Comparison of ENCODE assay signal across 28 cellular contexts in genomic region chr6:51936536-51936935, GRCh38.
"Had no signal": no experiment of that assay in that cellular context is flagged by ENCODE, and none has a peak within 500 bp of the region (broad histone marks: within the 10 kb centered on the region; RNA-seq: fewer than 3 reads in every experiment).

No MANE protein-coding gene starts in this region.

- H3K4me3 Mint-ChIP-seq: activated B cell treated with CpG ODN at 0.5 μM for 24 hours; activated CD4-positive, alpha-beta T cell treated with anti-CD3 and anti-CD28 coated beads, Interleukin-2, amount 10 ng/mL, durations not matched to agents 24 days and 14 days; activated CD8-positive, alpha-beta memory T cell treated with anti-CD3 and anti-CD28 coated beads, Interleukin-2, amount 10 ng/mL, durations not matched to agents 7 days and 5 days; activated naive CD8-positive, alpha-beta T cell treated with anti-CD3 and anti-CD28 coated beads, Interleukin-2, amount 50 U/mL, for 24 hours; activated T-cell treated with anti-CD3 and anti-CD28 coated beads, Interleukin-2, amount 50 U/mL, for 24 hours; activated T-helper 1 cell treated with anti-CD3 and anti-CD28 coated beads, Interleukin-12 subunit alpha, Interleukin-12 subunit beta, Interleukin-2, Interleukin-4 antibody, amounts not matched to agents 30 ng/mL and 10 ng/mL and 1 ng/mL, durations not matched to agents 14 hours and 24 hours and 36 hours; T-helper 1 cell treated with Interleukin-12 subunit alpha and Interleukin-12 subunit beta and Interleukin-4 antibody, amounts not matched to agents 30 μg/mL and 1 μg/mL, for 36 hours had no signal

- H3K27ac Mint-ChIP-seq: activated B cell treated with CpG ODN at 0.5 μM for 24 hours; activated CD4-positive, alpha-beta T cell treated with anti-CD3 and anti-CD28 coated beads, Interleukin-2, amount 10 ng/mL, durations not matched to agents 24 days and 14 days; activated CD8-positive, alpha-beta memory T cell treated with anti-CD3 and anti-CD28 coated beads, Interleukin-2, amount 10 ng/mL, durations not matched to agents 7 days and 5 days; activated naive CD4-positive, alpha-beta T cell treated with anti-CD3 and anti-CD28 coated beads, Interleukin-2, amount 50 U/mL, for 72 hours; activated naive CD8-positive, alpha-beta T cell treated with anti-CD3 and anti-CD28 coated beads, Interleukin-2, amount 50 U/mL, for 24 hours; activated T-cell treated with anti-CD3 and anti-CD28 coated beads, Interleukin-2, amount 50 U/mL, for 24 hours; activated T-helper 1 cell treated with anti-CD3 and anti-CD28 coated beads, Interleukin-12 subunit alpha, Interleukin-12 subunit beta, Interleukin-2, Interleukin-4 antibody, amounts not matched to agents 30 ng/mL and 10 ng/mL and 1 ng/mL, durations not matched to agents 14 hours and 24 hours and 36 hours; T-helper 1 cell treated with Interleukin-12 subunit alpha and Interleukin-12 subunit beta and Interleukin-4 antibody, amounts not matched to agents 30 μg/mL and 1 μg/mL, for 36 hours had no signal

- H3K9me3 ChIP-seq: SJCRH30 had no signal

- H3K4me3 ChIP-seq: cardiac muscle cell, SJCRH30 had no signal

- ATAC-seq: activated CD8-positive, alpha-beta memory T cell treated with anti-CD3 and anti-CD28 coated beads, Interleukin-2, amount 10 ng/mL, durations not matched to agents 7 days and 5 days; activated naive CD4-positive, alpha-beta T cell treated with anti-CD3 and anti-CD28 coated beads, Interleukin-2, amount 50 U/mL, for 72 hours; activated naive CD8-positive, alpha-beta T cell treated with anti-CD3 and anti-CD28 coated beads, Interleukin-2, amount 50 U/mL, for 24 hours; Panc1; Right ventricle myocardium inferior; SK-N-SH treated with all-trans-retinoic acid at 6 μM for 48 hours had no signal

- H3K9me3 Mint-ChIP-seq: activated B cell treated with CpG ODN at 0.5 μM for 24 hours; activated CD4-positive, alpha-beta T cell treated with anti-CD3 and anti-CD28 coated beads, Interleukin-2, amount 10 ng/mL, durations not matched to agents 24 days and 14 days; activated naive CD4-positive, alpha-beta T cell treated with anti-CD3 and anti-CD28 coated beads, Interleukin-2, amount 50 U/mL, for 72 hours; activated naive CD8-positive, alpha-beta T cell treated with anti-CD3 and anti-CD28 coated beads, Interleukin-2, amount 50 U/mL, for 24 hours; activated T-cell treated with anti-CD3 and anti-CD28 coated beads, Interleukin-2, amount 50 U/mL, for 24 hours; activated T-helper 1 cell treated with anti-CD3 and anti-CD28 coated beads, Interleukin-12 subunit alpha, Interleukin-12 subunit beta, Interleukin-2, Interleukin-4 antibody, amounts not matched to agents 30 ng/mL and 10 ng/mL and 1 ng/mL, durations not matched to agents 14 hours and 24 hours and 36 hours; T-helper 1 cell treated with Interleukin-12 subunit alpha and Interleukin-12 subunit beta and Interleukin-4 antibody, amounts not matched to agents 30 μg/mL and 1 μg/mL, for 36 hours had no signal

- DNase-seq: activated B cell treated with CpG ODN at 0.5 μM for 24 hours; activated CD4-positive, alpha-beta T cell treated with anti-CD3 and anti-CD28 coated beads for 1 hour; activated CD4-positive, alpha-beta T cell treated with anti-CD3 and anti-CD28 coated beads, Interleukin-2, amount 10 ng/mL, durations not matched to agents 24 days and 14 days; activated CD4-positive, alpha-beta T cell treated with anti-CD3 and anti-CD28 coated beads, Interleukin-2, amount 50 U/mL, for 48 hours; activated CD8-positive, alpha-beta memory T cell treated with anti-CD3 and anti-CD28 coated beads, Interleukin-2, amount 10 ng/mL, durations not matched to agents 7 days and 5 days; activated effector memory CD4-positive, alpha-beta T cell treated with anti-CD3 and anti-CD28 coated beads, Interleukin-2, amount 50 U/mL, for 16 hours; activated naive CD4-positive, alpha-beta T cell treated with Interleukin-2 at 50 U/mL for 16 hours; activated naive CD8-positive, alpha-beta T cell treated with anti-CD3 and anti-CD28 coated beads, Interleukin-2, amount 50 U/mL, for 24 hours; activated T-cell treated with anti-CD3 and anti-CD28 coated beads, Interleukin-2, amount 50 U/mL, for 24 hours; brain microvascular endothelial cell; NCI-H1092; NCI-H1417; NCI-H1930; NCI-H2171 treated with DMSO at 0.1 percent for 48 hours; NCI-H345; NCI-H510A; NCI-H69; NK-92 treated with Interleukin-12 subunit alpha and Interleukin-12 subunit beta, amount 100 ng/mL, for 24 hours; OCI-M1; RPMI8226; SJCRH30 had no signal

- H3K4me1 Mint-ChIP-seq: activated B cell treated with CpG ODN at 0.5 μM for 24 hours; activated CD4-positive, alpha-beta T cell treated with anti-CD3 and anti-CD28 coated beads, Interleukin-2, amount 10 ng/mL, durations not matched to agents 24 days and 14 days; activated CD8-positive, alpha-beta memory T cell treated with anti-CD3 and anti-CD28 coated beads, Interleukin-2, amount 10 ng/mL, durations not matched to agents 7 days and 5 days; activated naive CD8-positive, alpha-beta T cell treated with anti-CD3 and anti-CD28 coated beads, Interleukin-2, amount 50 U/mL, for 24 hours had no signal

- H3K36me3 Mint-ChIP-seq: activated CD8-positive, alpha-beta memory T cell treated with anti-CD3 and anti-CD28 coated beads, Interleukin-2, amount 10 ng/mL, durations not matched to agents 7 days and 5 days; activated naive CD4-positive, alpha-beta T cell treated with anti-CD3 and anti-CD28 coated beads, Interleukin-2, amount 50 U/mL, for 72 hours had no signal

- H3K27me3 ChIP-seq: brain microvascular endothelial cell, cardiac muscle cell, SJCRH30 had no signal

- H3K27me3 Mint-ChIP-seq: activated B cell treated with CpG ODN at 0.5 μM for 24 hours; activated CD8-positive, alpha-beta memory T cell treated with anti-CD3 and anti-CD28 coated beads, Interleukin-2, amount 10 ng/mL, durations not matched to agents 7 days and 5 days; activated naive CD8-positive, alpha-beta T cell treated with anti-CD3 and anti-CD28 coated beads, Interleukin-2, amount 50 U/mL, for 24 hours; activated T-cell treated with anti-CD3 and anti-CD28 coated beads, Interleukin-2, amount 50 U/mL, for 24 hours had no signal

- H3K36me3 ChIP-seq: brain microvascular endothelial cell, cardiac muscle cell, SJCRH30 had no signal

- H3K4me1 ChIP-seq: SJCRH30 had no signal
